ENCODE assay signal across 8 cellular contexts in genomic region chr14:61342486-61342885, GRCh38. TPM values are rescaled to one million over a fixed set of nuclear protein-coding genes. Genes with fewer than 3 reads are reported as not detected.
DNase-seq lines count a peak whose midpoint lies in the region; ATAC-seq and TF ChIP-seq lines count a peak whose summit lies in the region.

No MANE protein-coding gene starts in this region.

- peak overlapping the region in 7 of 12 donors; percentile 8 to 93 (median 52) for H3K27ac ChIP-seq in heart left ventricle
- peak overlapping the region; percentile 59 to 92 (median 76) for H3K27ac ChIP-seq in spleen

- H3K4me1 ChIP-seq in heart left ventricle, result peaks cover 0 to 93% (median 43%) of the 10 kb centered on the region in 12 donors
- peaks cover 20 to 99% (median 74%) of the 10 kb centered on the region in 6 donors for H3K4me1 ChIP-seq in spleen

- CTCF ChIA-PET in activated naive CD4-positive, alpha-beta T cell treated with anti-CD3 and anti-CD28 coated beads, Interleukin-2, amount 10 ng/mL, durations not matched to agents 7 days and 5 days (lab: Charles Lee), result interaction anchor here (1.0 to 1.1 kb wide), 3 partner anchors 20 to 784 kb away, joined by 3 to 4 read pairs (median 3); no protein-coding TSS in a partner anchor

- TF ChIP-seq POLR2A in heart left ventricle (IDR thresholded peaks at IDR 0.05) (no peak), spleen (IDR thresholded peaks at IDR 0.05) (no peak), GM18505 (IDR thresholded peaks at IDR 0.05; ENCODE audit: borderline replicate concordance, extremely low read depth, insufficient read depth, insufficient read length) (no peak)

- 71 to 83% (median 74%) methylated on average over 5 of the region's 5 CpGs for WGBS in heart left ventricle, 4 donors
- 42 to 56% (median 44%) methylated on average over 5 of the region's 5 CpGs for WGBS in spleen, 5 donors

- peak in 2 of 4 donors; percentile 31 to 46 for ATAC-seq in heart left ventricle
- ATAC-seq in GM18505 (IDR thresholded peaks at IDR 0.05; ENCODE audit: unreplicated experiment), result no peak
- no peak for ATAC-seq in GM18502 (IDR thresholded peaks at IDR 0.05; ENCODE audit: poor library complexity, unreplicated experiment)

- H3K9me3 ChIP-seq in heart left ventricle (no peaks in the 10 kb centered on the region), spleen (no peaks in the 10 kb centered on the region)

- peak overlapping the region; percentile 98 for H3K27ac Mint-ChIP-seq in activated naive CD4-positive, alpha-beta T cell treated with anti-CD3 and anti-CD28 coated beads, Interleukin-2, amount 10 ng/mL, durations not matched to agents 7 days and 5 days

- peaks cover 55% of the 10 kb centered on the region for H3K36me3 Mint-ChIP-seq in activated naive CD4-positive, alpha-beta T cell treated with anti-CD3 and anti-CD28 coated beads, Interleukin-2, amount 10 ng/mL, durations not matched to agents 7 days and 5 days

- no peaks in the 10 kb centered on the region for H3K36me3 ChIP-seq in heart left ventricle
- no peaks in the 10 kb centered on the region for H3K36me3 ChIP-seq in spleen

- no peaks in the 10 kb centered on the region for H3K27me3 Mint-ChIP-seq in activated naive CD4-positive, alpha-beta T cell treated with anti-CD3 and anti-CD28 coated beads, Interleukin-2, amount 10 ng/mL, durations not matched to agents 7 days and 5 days

- peak overlapping the region in 1 of 12 donors; percentile 23 for H3K4me3 ChIP-seq in heart left ventricle
- peak overlapping the region in 1 of 8 donors; percentile 34 for H3K4me3 ChIP-seq in spleen

- H3K27me3 ChIP-seq in heart left ventricle, result no peaks in the 10 kb centered on the region
- H3K27me3 ChIP-seq in spleen (replicated peaks in 1 of 7), result no peaks in the 10 kb centered on the region

- H3K4me3 Mint-ChIP-seq in activated naive CD4-positive, alpha-beta T cell treated with anti-CD3 and anti-CD28 coated beads, Interleukin-2, amount 10 ng/mL, durations not matched to agents 7 days and 5 days, result peak overlapping the region; percentile 71

- no peak for DNase-seq in heart left ventricle
- no peak for DNase-seq in cardiac septum (ENCODE audit: low spot score)
- peak; percentile 89 for DNase-seq in activated naive CD4-positive, alpha-beta T cell treated with anti-CD3 and anti-CD28 coated beads, Interleukin-2, amount 10 ng/mL, durations not matched to agents 7 days and 5 days
- peak; percentile 81 for DNase-seq in spleen
- DNase-seq in NCI-H187 (lab: John Stamatoyannopoulos, UW), result no peak
- DNase-seq in Kasumi-1 (lab: John Stamatoyannopoulos, UW), result no peak

- H3K4me1 Mint-ChIP-seq in activated naive CD4-positive, alpha-beta T cell treated with anti-CD3 and anti-CD28 coated beads, Interleukin-2, amount 10 ng/mL, durations not matched to agents 7 days and 5 days, result peaks cover 96% of the 10 kb centered on the region

- TF ChIP-seq CTCF in heart left ventricle (IDR thresholded peaks at IDR 0.05) (no peak), spleen (IDR thresholded peaks at IDR 0.05 in 8 of 11, conservative IDR thresholded peaks at IDR 0.05 in 3 of 11) (no peak)

- H3K9me3 Mint-ChIP-seq in activated naive CD4-positive, alpha-beta T cell treated with anti-CD3 and anti-CD28 coated beads, Interleukin-2, amount 10 ng/mL, durations not matched to agents 7 days and 5 days, result no peaks in the 10 kb centered on the region

- intact Hi-C loops in heart left ventricle (cut with DNase I), result no loop called here
- intact Hi-C loops in cardiac septum (cut with DNase I), result no loop called here
- intact Hi-C loops in spleen (cut with DNase I; ENCODE audit: low total_unique reads), result no loop called here

RNA-seq across cellular contexts. Expression of gene PRKCH, which starts 21.1 kb away (rescaled TPM):
- total RNA-seq in heart left ventricle (10 to 100 TPM; 13.2 to 42.1 (median 21.7) TPM), cardiac septum (17.0 TPM), spleen (100 to 1,000 TPM in 6 of 7 donors, 10 to 100 TPM in 1; 90.6 to 184 (median 110) TPM)
- polyA plus RNA-seq in heart left ventricle (10 to 100 TPM in 1 of 2 donors, 1 to 10 TPM in 1; 6.1 to 49.2 TPM), spleen (10 to 100 TPM; 10.0 to 18.0 (median 12.3) TPM)

Comparison
In these comparisons a context has a peak if more than half of its experiments do, and no peak if none do; other contexts are left out.
1. DNase-seq: peak in activated naive CD4-positive, alpha-beta T cell treated with anti-CD3 and anti-CD28 coated beads, Interleukin-2, amount 10 ng/mL, durations not matched to agents 7 days and 5 days (single experiment) and spleen (single experiment); none in heart left ventricle (0 of 5), cardiac septum (single experiment), NCI-H187 (0 of 2) and Kasumi-1 (0 of 2).